19 cellular contexts compared by ENCODE assay signal in the genomic region with DNA sequence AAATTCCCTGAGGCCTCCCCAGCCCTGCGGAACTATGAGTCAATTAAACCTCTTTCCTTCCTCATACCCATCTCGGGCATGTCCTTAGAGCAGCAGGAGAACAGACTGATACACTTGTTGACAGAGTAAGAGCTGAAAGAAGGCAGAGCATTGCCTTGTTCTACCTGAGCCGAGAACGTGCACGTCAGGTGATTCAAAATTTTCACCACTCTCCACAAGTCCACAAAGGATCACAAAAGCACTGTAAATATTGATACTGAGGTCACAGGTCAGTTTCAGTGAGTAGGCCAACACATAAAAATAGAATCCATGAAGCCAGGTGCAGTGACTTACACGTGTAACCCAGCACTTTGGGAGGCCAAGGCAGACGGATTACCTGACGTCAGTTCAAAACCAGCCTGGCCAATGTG. TPM values are rescaled to one million over a fixed set of nuclear protein-coding genes. Genes with fewer than 3 reads are reported as not detected.
DNase-seq lines count a peak whose midpoint lies in the region; ATAC-seq, FAIRE-seq and TF ChIP-seq lines count a peak whose summit lies in the region.
"Had no signal": no experiment of that assay in that cellular context is flagged by ENCODE, and none has a peak within 500 bp of the region (broad histone marks: within the 10 kb centered on the region; RNA-seq: fewer than 3 reads in every experiment).

No MANE protein-coding gene starts in this region.

- intact Hi-C loops in psoas muscle (cut with DNase I): no loop called here

- WGBS in psoas muscle, 3 donors: 82 to 92% (median 82%) methylated on average over 8 of the region's 8 CpGs

- H3K27ac ChIP-seq in psoas muscle: no peak overlapping the region
- H3K27ac ChIP-seq: BLaER1, transverse colon had no signal

- H3K36me3 Mint-ChIP-seq in stimulated activated effector memory CD8-positive, alpha-beta T cell treated with anti-CD3 and anti-CD28 coated beads, Interleukin-12 subunit alpha, Interleukin-12 subunit beta, amount 100 ng/mL, for 72 hours: peaks cover 98% of the 10 kb centered on the region

- no peak overlapping the region for H3K4me3 ChIP-seq in psoas muscle
- H3K4me3 ChIP-seq: BLaER1, transverse colon had no signal

- peak overlapping the region; percentile 48 for H3K27ac Mint-ChIP-seq in stimulated activated effector memory CD8-positive, alpha-beta T cell treated with anti-CD3 and anti-CD28 coated beads, Interleukin-12 subunit alpha, Interleukin-12 subunit beta, amount 100 ng/mL, for 72 hours

- H3K9me3 ChIP-seq in psoas muscle: no peaks in the 10 kb centered on the region
- H3K9me3 ChIP-seq: BLaER1, transverse colon had no signal

- FAIRE-seq in GM19239 (lab: Jason Lieb, UNC): peak; percentile 93

- no peaks in the 10 kb centered on the region for H3K4me1 Mint-ChIP-seq in stimulated activated effector memory CD8-positive, alpha-beta T cell treated with anti-CD3 and anti-CD28 coated beads, Interleukin-12 subunit alpha, Interleukin-12 subunit beta, amount 100 ng/mL, for 72 hours

- no peak for TF ChIP-seq CTCF in psoas muscle (IDR thresholded peaks at IDR 0.05)

- no peaks in the 10 kb centered on the region for H3K27me3 ChIP-seq in psoas muscle (ENCODE audit: insufficient read depth in 3 of 3, low read length in 2 of 3)
- H3K27me3 ChIP-seq: BLaER1, transverse colon had no signal

- H3K9me3 Mint-ChIP-seq in stimulated activated effector memory CD8-positive, alpha-beta T cell treated with anti-CD3 and anti-CD28 coated beads, Interleukin-12 subunit alpha, Interleukin-12 subunit beta, amount 100 ng/mL, for 72 hours: no peaks in the 10 kb centered on the region
- H3K9me3 Mint-ChIP-seq: naive thymus-derived CD8-positive, alpha-beta T cell had no signal

- H3K4me1 ChIP-seq in psoas muscle: no peaks in the 10 kb centered on the region
- H3K4me1 ChIP-seq: BLaER1, transverse colon had no signal

- peaks cover 11 to 76% of the 10 kb centered on the region in 2 donors for H3K36me3 ChIP-seq in psoas muscle (ENCODE audit: insufficient read depth in 1 of 2, low read depth in 1 of 2)

- no peak for DNase-seq in GM19239 (ENCODE audit: insufficient read length, low spot score)
- DNase-seq in NCI-H774 (lab: John Stamatoyannopoulos, UW): peak; percentile 79
- DNase-seq in stimulated activated effector memory CD8-positive, alpha-beta T cell treated with anti-CD3 and anti-CD28 coated beads, Interleukin-12 subunit alpha, Interleukin-12 subunit beta, amount 100 ng/mL, for 72 hours (ENCODE audit: low spot score in 2 of 2): no peak
- no peak for DNase-seq in psoas muscle
- no peak for DNase-seq in SK-N-DZ (ENCODE audit: low spot score)
- no peak for DNase-seq in dedifferentiated amniotic fluid mesenchymal stem cell (ENCODE audit: extremely low spot score)
- DNase-seq: activated CD8-positive, alpha-beta memory T cell treated with anti-CD3 and anti-CD28 coated beads for 24 hours; activated gamma-delta T cell treated with Interleukin-2 at 50 U/mL for 16 hours; left ventricle myocardium superior; naive thymus-derived CD8-positive, alpha-beta T cell; NCI-H1092 treated with DMSO at 0.1 percent for 48 hours; NCI-H345; stimulated activated CD4-positive, alpha-beta T cell treated with anti-CD3 and anti-CD28 coated beads, Interleukin-2, amount 100 ng/mL, for 24 hours; transverse colon had no signal

- H3K4me3 Mint-ChIP-seq in stimulated activated effector memory CD8-positive, alpha-beta T cell treated with anti-CD3 and anti-CD28 coated beads, Interleukin-12 subunit alpha, Interleukin-12 subunit beta, amount 100 ng/mL, for 72 hours: no peak overlapping the region
- H3K4me3 Mint-ChIP-seq: naive thymus-derived CD8-positive, alpha-beta T cell had no signal

- peak; percentile 14 for ATAC-seq in HG02678 (IDR thresholded peaks at IDR 0.05; ENCODE audit: unreplicated experiment)
- no peak for ATAC-seq in stimulated activated effector memory CD8-positive, alpha-beta T cell treated with anti-CD3 and anti-CD28 coated beads, Interleukin-12 subunit alpha, Interleukin-12 subunit beta, amount 100 ng/mL, for 72 hours
- no peak for ATAC-seq in psoas muscle
- no peak for ATAC-seq in HG03520 (IDR thresholded peaks at IDR 0.05; ENCODE audit: unreplicated experiment)
- ATAC-seq: left ventricle myocardium superior; naive thymus-derived CD8-positive, alpha-beta T cell had no signal

RNA-seq across cellular contexts. Expression of gene DCLRE1C, which starts 27.8 kb away (rescaled TPM):
- total RNA-seq in psoas muscle: 1 to 10 TPM; 2.4 to 3.0 (median 2.6) TPM
- 1 to 10 TPM; 2.1 to 4.6 (median 3.7) TPM for polyA plus RNA-seq in psoas muscle
- 6.1 and 6.6 TPM in 2 replicates for polyA plus RNA-seq in SK-N-DZ (2014; cell fraction: cytosol; rRNA removed)
- polyA plus RNA-seq in SK-N-DZ (2014; cell fraction: nucleus; rRNA removed): 4.8 and 5.1 TPM in 2 replicates

RNA-seq across cellular contexts. Expression of gene MEIG1, which starts 33.1 kb away (rescaled TPM):
- not detected for total RNA-seq in psoas muscle
- under 1 TPM in 2 of 3 donors, not detected in 1; 0.25 to 0.40 TPM for polyA plus RNA-seq in psoas muscle
- not detected in 2 replicates for polyA plus RNA-seq in SK-N-DZ (2014; cell fraction: cytosol; rRNA removed)
- not detected in 2 replicates for polyA plus RNA-seq in SK-N-DZ (2014; cell fraction: nucleus; rRNA removed)
- total RNA-seq: Daoy; left ventricle myocardium superior; naive thymus-derived CD8-positive, alpha-beta T cell; SK-MEL-5; transverse colon had no signal

RNA-seq across cellular contexts. Expression of gene SUV39H2, which starts 47.4 kb away (rescaled TPM):
- total RNA-seq in psoas muscle: 1 to 10 TPM; 4.4 to 7.9 (median 6.2) TPM
- polyA plus RNA-seq in psoas muscle: 1 to 10 TPM; 2.3 to 6.3 (median 5.8) TPM
- polyA plus RNA-seq in SK-N-DZ (2014; cell fraction: cytosol; rRNA removed): 25.0 and 27.8 TPM in 2 replicates
- 21.2 and 23.3 TPM in 2 replicates for polyA plus RNA-seq in SK-N-DZ (2014; cell fraction: nucleus; rRNA removed)
